Comparison of ENCODE assay signal across 24 cellular contexts in genomic region chr11:119572481-119573424, GRCh38.
DNase-seq lines count a peak whose midpoint lies in the region; ATAC-seq, FAIRE-seq and TF ChIP-seq lines count a peak whose summit lies in the region.
"Had no signal": no experiment of that assay in that cellular context is flagged by ENCODE, and none has a peak within 500 bp of the region (broad histone marks: within the 10 kb centered on the region; RNA-seq: fewer than 3 reads in every experiment).

No MANE protein-coding gene starts in this region.

- WGBS in K562 (ENCODE audit: insufficient coverage, low coverage, missing lambda C conversion rate): 4% methylated on average over 13 of the region's 13 CpGs
- WGBS in hepatocyte (ENCODE audit: low lambda C conversion rate, missing lambda C conversion rate): 86% methylated on average over 13 of the region's 13 CpGs

- CTCF ChIA-PET in MCF 10A (lab: Yijun Ruan, JAX) (interaction anchor here (0.7 to 1.6 kb wide), 2 partner anchors 9 to 157 kb away, joined by 3 to 5 read pairs; partner anchors contain the start of gene NECTIN1), K562 (lab: Yijun Ruan, JAX; ENCODE audit: low intra/inter-chr PET ratio) (no interaction called here)

- peaks cover 7% of the 10 kb centered on the region for H3K4me1 Mint-ChIP-seq in MCF 10A (ENCODE audit: insufficient read depth, unreplicated experiment)
- H3K4me1 Mint-ChIP-seq: stimulated activated naive CD8-positive, alpha-beta T cell treated with anti-CD3 and anti-CD28 coated beads, Interleukin-15, amount 100 ng/mL, for 72 hours; T-cell had no signal

- no peak for TF ChIP-seq POLR2A in breast epithelium (IDR thresholded peaks at IDR 0.05)
- TF ChIP-seq POLR2A in K562 (conservative IDR thresholded peaks at IDR 0.05): no peak

- H3K27ac ChIP-seq in breast epithelium: no peak overlapping the region
- no peak overlapping the region for H3K27ac ChIP-seq in K562 (ENCODE audit: extremely low read depth, low read depth, low read length)
- H3K27ac ChIP-seq in hepatocyte: no peak overlapping the region
- H3K27ac ChIP-seq: heart left ventricle had no signal

- ATAC-seq in K562 (peak; percentile 71), GM21515 (IDR thresholded peaks at IDR 0.05; ENCODE audit: unreplicated experiment) (no peak)
- ATAC-seq: stimulated activated naive CD8-positive, alpha-beta T cell treated with anti-CD3 and anti-CD28 coated beads, Interleukin-15, amount 100 ng/mL, for 72 hours; T-cell had no signal

- intact Hi-C loops in MCF 10A (cut with micrococcal nuclease): no loop called here
- intact Hi-C loops in breast epithelium (cut with DNase I; ENCODE audit: low total_unique reads): no loop called here
- intact Hi-C loops in K562 (cut with micrococcal nuclease): no loop called here

- POLR2A ChIA-PET in MCF 10A (lab: Yijun Ruan, JAX) (interaction anchor here (0.6 kb wide), 1 partner anchor 119 kb away, joined by 3 read pairs; no protein-coding TSS in a partner anchor), K562 (lab: Yijun Ruan, JAX) (interaction anchor here (0.6 to 1.6 kb wide), 5 partner anchors 14 to 194 kb away, joined by 3 to 4 read pairs (median 3); no protein-coding TSS in a partner anchor)

- H3K4me3 Mint-ChIP-seq in MCF 10A (ENCODE audit: unreplicated experiment): no peak overlapping the region
- H3K4me3 Mint-ChIP-seq: IgD-negative memory B cell; stimulated activated naive CD8-positive, alpha-beta T cell treated with anti-CD3 and anti-CD28 coated beads, Interleukin-15, amount 100 ng/mL, for 72 hours; T-cell had no signal

- H3K4me1 ChIP-seq in breast epithelium: no peaks in the 10 kb centered on the region
- H3K4me1 ChIP-seq in K562 (replicated peaks in 1 of 2; ENCODE audit: control insufficient read depth in 2 of 2, insufficient read depth in 2 of 2, low read length in 2 of 2): peaks cover 0 to 9% of the 10 kb centered on the region in 2 experiments; a peak in 3 of 5 replicates
- H3K4me1 ChIP-seq in hepatocyte (ENCODE audit: insufficient read depth): peaks cover 4% of the 10 kb centered on the region

- 0 out of 4 replicates have a peak, but pooled peaks of 1 of the 2 experiments have one; percentile 5 for TF ChIP-seq RAD21 in K562 (CRISPR knock-in tag; conservative IDR thresholded peaks at IDR 0.05 in 1 of 2, IDR thresholded peaks at IDR 0.05 in 1 of 2)

- BruUV-seq in MCF 10A (replicated peaks; lab: Mats Ljungman, UMichigan) (no TSS peak), K562 (replicated peaks; lab: Mats Ljungman, UMichigan) (no TSS peak)

- no peaks in the 10 kb centered on the region for H3K36me3 ChIP-seq in breast epithelium
- no peaks in the 10 kb centered on the region for H3K36me3 ChIP-seq in K562 (ENCODE audit: control insufficient read depth, insufficient read depth, low read length)
- no peaks in the 10 kb centered on the region for H3K36me3 ChIP-seq in hepatocyte (replicated peaks; ENCODE audit: insufficient read depth, low read depth)
- H3K36me3 ChIP-seq: heart left ventricle had no signal

- H3K9me3 Mint-ChIP-seq in MCF 10A (ENCODE audit: unreplicated experiment): no peaks in the 10 kb centered on the region
- H3K9me3 Mint-ChIP-seq: stimulated activated naive CD8-positive, alpha-beta T cell treated with anti-CD3 and anti-CD28 coated beads, Interleukin-15, amount 100 ng/mL, for 72 hours; T-cell had no signal

- no peak for TF ChIP-seq CTCF in MCF 10A (IDR thresholded peaks at IDR 0.05; ENCODE audit: unreplicated experiment)
- TF ChIP-seq CTCF in breast epithelium (IDR thresholded peaks at IDR 0.05): no peak
- TF ChIP-seq CTCF in K562 (IDR thresholded peaks at IDR 0.05 in 2 of 3, conservative IDR thresholded peaks at IDR 0.05 in 1 of 3; ENCODE audit: insufficient read depth in 2 of 3, low read depth in 1 of 3, low read length in 3 of 3): peak; percentile 30 to 48 (median 35); a peak in 4 of 6 replicates
- TF ChIP-seq CTCF in hepatocyte (IDR thresholded peaks at IDR 0.05; ENCODE audit: poor library complexity): peak; percentile 8

- H3K27ac Mint-ChIP-seq in MCF 10A (ENCODE audit: low read depth, unreplicated experiment): no peak overlapping the region
- H3K27ac Mint-ChIP-seq: T-cell had no signal

- in situ Hi-C loops in K562 (cut with MboI): no loop called here

- no peak for FAIRE-seq in K562 (lab: Jason Lieb, UNC)
- FAIRE-seq: A204.1, islet of Langerhans had no signal

- H3K4me3 ChIP-seq in breast epithelium (no peak overlapping the region), K562 (no peak overlapping the region), hepatocyte (no peak overlapping the region)
- H3K4me3 ChIP-seq: heart left ventricle had no signal

- H3K27me3 ChIP-seq in breast epithelium (no peaks in the 10 kb centered on the region), K562 (ENCODE audit: control insufficient read depth in 2 of 2, insufficient read depth in 2 of 2, low read length in 2 of 2) (peaks cover 3 to 21% of the 10 kb centered on the region in 2 experiments; a peak in 4 of 5 replicates), hepatocyte (no peaks in the 10 kb centered on the region)

- no peaks in the 10 kb centered on the region for H3K9me1 ChIP-seq in K562 (ENCODE audit: control insufficient read depth, insufficient read depth, low read length)

- DNase-seq in MCF 10A (ENCODE audit: unreplicated experiment) (peak; percentile 23), breast epithelium (ENCODE audit: low spot score in 2 of 2) (no peak), K562 (ENCODE audit: extremely low read depth in 1 of 4, low spot score in 3 of 4) (no peak), hepatocyte (ENCODE audit: low spot score) (peak; percentile 7), DMS79 treated with DMSO at 0.1 percent for 48 hours (lab: John Stamatoyannopoulos, UW) (no peak), T-helper 1 cell (no peak), 8988T (no peak)
- DNase-seq: activated CD4-positive, alpha-beta T cell treated with anti-CD3 and anti-CD28 coated beads, Interleukin-2, amount 50 U/mL, for 1 hour; activated gamma-delta T cell; amniotic stem cell; DMS153; effector memory CD4-positive, alpha-beta T cell; heart left ventricle; naive B cell; NCI-H187 treated with DMSO at 0.1 percent for 48 hours; NCI-H446 treated with DMSO at 0.1 percent for 48 hours; NK-92 treated with Interleukin-12 subunit alpha and Interleukin-12 subunit beta, amount 100 ng/mL, for 24 hours; stimulated activated CD4-positive, alpha-beta T cell treated with anti-CD3 and anti-CD28 coated beads, Interleukin-2, amount 100 ng/mL, for 24 hours; stimulated activated naive CD8-positive, alpha-beta T cell treated with anti-CD3 and anti-CD28 coated beads, Interleukin-15, amount 100 ng/mL, for 72 hours; T-cell had no signal

- peaks cover 13% of the 10 kb centered on the region for H3K27me3 Mint-ChIP-seq in MCF 10A (ENCODE audit: insufficient read depth, unreplicated experiment)
- H3K27me3 Mint-ChIP-seq: stimulated activated naive CD8-positive, alpha-beta T cell treated with anti-CD3 and anti-CD28 coated beads, Interleukin-15, amount 100 ng/mL, for 72 hours had no signal

- no peaks in the 10 kb centered on the region for H3K9me2 ChIP-seq in hepatocyte (replicated peaks; ENCODE audit: insufficient read depth)

- H3K36me3 Mint-ChIP-seq in MCF 10A (ENCODE audit: insufficient read depth, unreplicated experiment): no peaks in the 10 kb centered on the region
- H3K36me3 Mint-ChIP-seq: IgD-negative memory B cell had no signal

- no peak overlapping the region for H3K4me2 ChIP-seq in K562 (ENCODE audit: insufficient read depth, low read length)
- no peak overlapping the region for H3K4me2 ChIP-seq in hepatocyte

- H3K79me2 ChIP-seq in K562 (ENCODE audit: control insufficient read depth, insufficient read depth, low read length): no peaks in the 10 kb centered on the region
- H3K79me2 ChIP-seq in hepatocyte: no peaks in the 10 kb centered on the region

- no peaks in the 10 kb centered on the region; the same call in 1 of the 2 replicates for H4K20me1 ChIP-seq in K562 (replicated peaks; ENCODE audit: control insufficient read depth, insufficient read depth, low read length)
- H4K20me1 ChIP-seq in hepatocyte (ENCODE audit: insufficient read depth, poor library complexity, severe bottlenecking): no peaks in the 10 kb centered on the region

- H3K9ac ChIP-seq in K562 (ENCODE audit: insufficient read depth in 1 of 2, low read depth in 2 of 2, low read length in 2 of 2): no peak overlapping the region

- no peak for TF ChIP-seq EP300 in K562 (IDR thresholded peaks at IDR 0.05; ENCODE audit: low read length)

- H3K9me3 ChIP-seq in breast epithelium (no peaks in the 10 kb centered on the region), K562 (replicated peaks; ENCODE audit: control insufficient read depth, insufficient read depth, low read depth, low read length) (no peaks in the 10 kb centered on the region), hepatocyte (ENCODE audit: low read depth) (no peaks in the 10 kb centered on the region)
- H3K9me3 ChIP-seq: heart left ventricle had no signal

- H2AFZ ChIP-seq in K562 (ENCODE audit: low read depth, low read length) (no peak overlapping the region), hepatocyte (no peak overlapping the region)

TF ChIP-seq in K562, 482 proteins besides CTCF, POLR2A, EP300 and RAD21:
- no peak for TF ChIP-seq FOXK1 (CRISPR knock-in tag; IDR thresholded peaks at IDR 0.05; ENCODE audit: borderline replicate concordance)

Comparison
In these comparisons a context has a peak if more than half of its experiments do, and no peak if none do; other contexts are left out.
1. DNase-seq: peak in MCF 10A (single experiment) and hepatocyte (single experiment); none in breast epithelium (0 of 2), K562 (0 of 4), DMS79 treated with DMSO at 0.1 percent for 48 hours (single experiment), T-helper 1 cell (0 of 5) and 8988T (single experiment).
2. CTCF ChIP-seq: peak in K562 (3 of 3) and hepatocyte (single experiment); none in MCF 10A (single experiment) and breast epithelium (0 of 3).